In genomic region chr16:3577302-3577752, GRCh38 we compare ENCODE assay signal across 8 cellular contexts. TPM values are rescaled to one million over a fixed set of nuclear protein-coding genes. Genes with fewer than 3 reads are reported as not detected.
DNase-seq lines count a peak whose midpoint lies in the region; ATAC-seq, FAIRE-seq and TF ChIP-seq lines count a peak whose summit lies in the region.

NLRC3 (minus strand) TSS chr16:3577403; CDS start chr16:3565036, 12,367 bp downstream.

- no peak for DNase-seq in GM18507 (ENCODE audit: extremely low spot score, insufficient read length, low read depth)
- peak; percentile 76 for DNase-seq in activated naive CD8-positive, alpha-beta T cell treated with anti-CD3 and anti-CD28 coated beads, Interleukin-2, amount 10 ng/mL, durations not matched to agents 7 days and 5 days
- peak; percentile 31 for DNase-seq in stimulated activated CD4-positive, alpha-beta T cell treated with anti-CD3 and anti-CD28 coated beads, Interleukin-1b, Interleukin-23, amount 100 ng/mL, for 48 hours
- no peak for DNase-seq in WTC11 (ENCODE audit: low spot score)
- no peak for DNase-seq in amygdala (lab: John Stamatoyannopoulos, UW)
- no peak for DNase-seq in anterior cingulate cortex (lab: John Stamatoyannopoulos, UW)

- peaks cover 47% of the 10 kb centered on the region for H3K4me1 Mint-ChIP-seq in T-helper 1 cell treated with Interleukin-12 subunit alpha and Interleukin-12 subunit beta and Interleukin-4 antibody, amounts not matched to agents 30 μg/mL and 1 μg/mL, for 36 hours (ENCODE audit: low read depth)
- H3K4me1 Mint-ChIP-seq in activated naive CD8-positive, alpha-beta T cell treated with anti-CD3 and anti-CD28 coated beads, Interleukin-2, amount 10 ng/mL, durations not matched to agents 7 days and 5 days, result peaks cover 35% of the 10 kb centered on the region
- peaks cover 9% of the 10 kb centered on the region for H3K4me1 Mint-ChIP-seq in WTC11

- no peak for TF ChIP-seq CTCF in WTC11 (IDR thresholded peaks at IDR 0.05)

- POLR2A ChIA-PET in activated naive CD8-positive, alpha-beta T cell treated with anti-CD3 and anti-CD28 coated beads, Interleukin-2, amount 10 ng/mL, durations not matched to agents 7 days and 5 days (lab: Charles Lee), result interaction anchor here (0.8 to 5.1 kb wide), 4 partner anchors 30 to 63 kb away, joined by 3 to 35 read pairs (median 3); partner anchors contain the start of gene SLX4
- POLR2A ChIA-PET in WTC11 (lab: Charles Lee), result no interaction called here

- H3K27ac Mint-ChIP-seq in T-helper 1 cell treated with Interleukin-12 subunit alpha and Interleukin-12 subunit beta and Interleukin-4 antibody, amounts not matched to agents 30 μg/mL and 1 μg/mL, for 36 hours, result peak within 1 kb of the TSS; percentile 98
- peak within 1 kb of the TSS; percentile 96 for H3K27ac Mint-ChIP-seq in activated naive CD8-positive, alpha-beta T cell treated with anti-CD3 and anti-CD28 coated beads, Interleukin-2, amount 10 ng/mL, durations not matched to agents 7 days and 5 days
- no peak within 1 kb of the TSS for H3K27ac Mint-ChIP-seq in WTC11

- no peaks in the 10 kb centered on the region for H3K27me3 Mint-ChIP-seq in T-helper 1 cell treated with Interleukin-12 subunit alpha and Interleukin-12 subunit beta and Interleukin-4 antibody, amounts not matched to agents 30 μg/mL and 1 μg/mL, for 36 hours (ENCODE audit: low read depth)
- H3K27me3 Mint-ChIP-seq in activated naive CD8-positive, alpha-beta T cell treated with anti-CD3 and anti-CD28 coated beads, Interleukin-2, amount 10 ng/mL, durations not matched to agents 7 days and 5 days, result no peaks in the 10 kb centered on the region
- H3K27me3 Mint-ChIP-seq in WTC11 (ENCODE audit: low read depth), result no peaks in the 10 kb centered on the region

- H3K36me3 Mint-ChIP-seq in T-helper 1 cell treated with Interleukin-12 subunit alpha and Interleukin-12 subunit beta and Interleukin-4 antibody, amounts not matched to agents 30 μg/mL and 1 μg/mL, for 36 hours (ENCODE audit: low read depth), result peaks cover 19% of the 10 kb centered on the region
- H3K36me3 Mint-ChIP-seq in activated naive CD8-positive, alpha-beta T cell treated with anti-CD3 and anti-CD28 coated beads, Interleukin-2, amount 10 ng/mL, durations not matched to agents 7 days and 5 days, result peaks cover 22% of the 10 kb centered on the region
- H3K36me3 Mint-ChIP-seq in WTC11, result no peaks in the 10 kb centered on the region; the same call in 1 of the 2 replicates

- peak within 1 kb of the TSS; percentile 99 for H3K4me3 Mint-ChIP-seq in T-helper 1 cell treated with Interleukin-12 subunit alpha and Interleukin-12 subunit beta and Interleukin-4 antibody, amounts not matched to agents 30 μg/mL and 1 μg/mL, for 36 hours
- H3K4me3 Mint-ChIP-seq in activated naive CD8-positive, alpha-beta T cell treated with anti-CD3 and anti-CD28 coated beads, Interleukin-2, amount 10 ng/mL, durations not matched to agents 7 days and 5 days, result peak within 1 kb of the TSS; percentile 96
- no peak within 1 kb of the TSS for H3K4me3 Mint-ChIP-seq in WTC11

- CTCF ChIA-PET in WTC11 (lab: Charles Lee), result no interaction called here

- ATAC-seq in activated naive CD8-positive, alpha-beta T cell treated with anti-CD3 and anti-CD28 coated beads, Interleukin-2, amount 10 ng/mL, durations not matched to agents 7 days and 5 days (ENCODE audit: low read depth), result peak; percentile 47
- no peak for ATAC-seq in WTC11
- ATAC-seq in GM21515 (IDR thresholded peaks at IDR 0.05; ENCODE audit: unreplicated experiment), result no peak

- H3K9me3 Mint-ChIP-seq in T-helper 1 cell treated with Interleukin-12 subunit alpha and Interleukin-12 subunit beta and Interleukin-4 antibody, amounts not matched to agents 30 μg/mL and 1 μg/mL, for 36 hours, result no peaks in the 10 kb centered on the region
- H3K9me3 Mint-ChIP-seq in activated naive CD8-positive, alpha-beta T cell treated with anti-CD3 and anti-CD28 coated beads, Interleukin-2, amount 10 ng/mL, durations not matched to agents 7 days and 5 days, result no peaks in the 10 kb centered on the region
- H3K9me3 Mint-ChIP-seq in WTC11, result no peaks in the 10 kb centered on the region

- peak; percentile 53 for FAIRE-seq in GM18507 (lab: Jason Lieb, UNC)

TF ChIP-seq in WTC11, 78 proteins besides CTCF, POLR2A, EP300 and RAD21:
- TF ChIP-seq CREM (CRISPR knock-in tag; IDR thresholded peaks at IDR 0.05), result no peak
- TF ChIP-seq RORB (CRISPR knock-in tag; IDR thresholded peaks at IDR 0.05), result no peak
- no peak for TF ChIP-seq GTF2I (CRISPR knock-in tag; conservative IDR thresholded peaks at IDR 0.05)
- no peak for TF ChIP-seq IRF1 (CRISPR knock-in tag; IDR thresholded peaks at IDR 0.05)
- TF ChIP-seq AR (CRISPR knock-in tag; IDR thresholded peaks at IDR 0.05), result no peak
- TF ChIP-seq NFE2L1 (CRISPR knock-in tag; IDR thresholded peaks at IDR 0.05), result no peak
- TF ChIP-seq SOX15 (CRISPR knock-in tag; IDR thresholded peaks at IDR 0.05), result no peak
- no peak for TF ChIP-seq ZNF416 (CRISPR knock-in tag; IDR thresholded peaks at IDR 0.05)
- TF ChIP-seq PRDM15 (CRISPR knock-in tag; IDR thresholded peaks at IDR 0.05), result no peak
- TF ChIP-seq ELF4 (CRISPR knock-in tag; IDR thresholded peaks at IDR 0.05; ENCODE audit: low read depth), result no peak
- TF ChIP-seq IRF2 (CRISPR knock-in tag; IDR thresholded peaks at IDR 0.05; ENCODE audit: borderline replicate concordance, low read depth), result no peak
- no peak for TF ChIP-seq E2F1 (CRISPR knock-in tag; IDR thresholded peaks at IDR 0.05)
- TF ChIP-seq NR2C2 (CRISPR knock-in tag; IDR thresholded peaks at IDR 0.05), result no peak

RNA-seq across cellular contexts. Expression of gene NLRC3, which starts in this region (rescaled TPM):
- total RNA-seq in activated naive CD8-positive, alpha-beta T cell treated with anti-CD3 and anti-CD28 coated beads, Interleukin-2, amount 10 ng/mL, durations not matched to agents 7 days and 5 days, result 10 to 100 TPM; 95.9 to 97.4 TPM
- total RNA-seq in WTC11 (2021), result 0.23 to 0.66 TPM (median 0.26 TPM) in 3 replicates

Comparison
In these comparisons a context has a peak if more than half of its experiments do, and no peak if none do; other contexts are left out.
1. RNA of gene NLRC3 (total RNA-seq): 95.9 to 97.4 TPM in activated naive CD8-positive, alpha-beta T cell treated with anti-CD3 and anti-CD28 coated beads, Interleukin-2, amount 10 ng/mL, durations not matched to agents 7 days and 5 days; 0.23 to 0.66 TPM in WTC11; every median in the first group is over 10 times any median in the second.
2. DNase-seq: peak in activated naive CD8-positive, alpha-beta T cell treated with anti-CD3 and anti-CD28 coated beads, Interleukin-2, amount 10 ng/mL, durations not matched to agents 7 days and 5 days (single experiment) and stimulated activated CD4-positive, alpha-beta T cell treated with anti-CD3 and anti-CD28 coated beads, Interleukin-1b, Interleukin-23, amount 100 ng/mL, for 48 hours (single experiment); none in GM18507 (single experiment), WTC11 (single experiment), amygdala (0 of 56) and anterior cingulate cortex (0 of 58).